In genomic region chr4:72375050-72375736, GRCh38 we compare ENCODE assay signal across 12 cellular contexts.
DNase-seq lines count a peak whose midpoint lies in the region; ATAC-seq and TF ChIP-seq lines count a peak whose summit lies in the region.
"Had no signal": no experiment of that assay in that cellular context is flagged by ENCODE, and none has a peak within 500 bp of the region (broad histone marks: within the 10 kb centered on the region; RNA-seq: fewer than 3 reads in every experiment).

No MANE protein-coding gene starts in this region.

- no peaks in the 10 kb centered on the region for H3K27me3 ChIP-seq in adipocyte (replicated peaks; ENCODE audit: control insufficient read depth, insufficient read depth, low read length)
- H3K27me3 ChIP-seq in ascending aorta: no peaks in the 10 kb centered on the region

- DNase-seq in HT1080 (ENCODE audit: low read depth): peak; percentile 74
- DNase-seq in adipocyte (ENCODE audit: low read depth): peak; percentile 70
- DNase-seq in fibroblast of villous mesenchyme (ENCODE audit: low read depth): peak; percentile 8
- no peak for DNase-seq in ascending aorta (ENCODE audit: low spot score in 2 of 2)
- DNase-seq in NCI-H187 (lab: John Stamatoyannopoulos, UW): no peak
- no peak for DNase-seq in left lobe of liver (ENCODE audit: low spot score)
- DNase-seq: DND-41; NCI-H1436; NCI-H774; stimulated activated CD4-positive, alpha-beta T cell treated with anti-CD3 and anti-CD28 coated beads, Interleukin-4, amount 100 ng/mL, for 4 hours had no signal

- H3K9ac ChIP-seq in adipocyte (ENCODE audit: low read length): no peak overlapping the region

- ATAC-seq in HG03196 (IDR thresholded peaks at IDR 0.05; ENCODE audit: unreplicated experiment): no peak
- no peak for ATAC-seq in left lobe of liver
- ATAC-seq: activated naive CD4-positive, alpha-beta T cell treated with anti-CD3 and anti-CD28 coated beads, Interleukin-2, amount 50 U/mL, for 72 hours had no signal

- H3K9me3 ChIP-seq in adipocyte (ENCODE audit: control insufficient read depth, low read length): no peaks in the 10 kb centered on the region
- no peaks in the 10 kb centered on the region for H3K9me3 ChIP-seq in ascending aorta

- H3K4me3 ChIP-seq in adipocyte (ENCODE audit: low read length): no peak overlapping the region
- no peak overlapping the region for H3K4me3 ChIP-seq in fibroblast of villous mesenchyme (ENCODE audit: low read depth, low read length)
- no peak overlapping the region for H3K4me3 ChIP-seq in ascending aorta

- H3K36me3 ChIP-seq in adipocyte (ENCODE audit: control insufficient read depth, insufficient read depth, low read length, severe bottlenecking): no peaks in the 10 kb centered on the region
- H3K36me3 ChIP-seq in ascending aorta: no peaks in the 10 kb centered on the region

- H3K4me1 ChIP-seq in adipocyte (ENCODE audit: control insufficient read depth, insufficient read depth, low read length) (peaks cover 33% of the 10 kb centered on the region), ascending aorta (peaks cover 0 to 2% of the 10 kb centered on the region in 2 donors)

- TF ChIP-seq CTCF in fibroblast of villous mesenchyme (IDR thresholded peaks at IDR 0.05; ENCODE audit: insufficient read depth, low read depth, low read length) (no peak), ascending aorta (IDR thresholded peaks at IDR 0.05) (no peak)

- no peak overlapping the region for H3K27ac ChIP-seq in ascending aorta

- intact Hi-C loops in ascending aorta (cut with DNase I): no loop called here

Comparison
In these comparisons a context has a peak if more than half of its experiments do, and no peak if none do; other contexts are left out.
1. DNase-seq: peak in HT1080 (single experiment), adipocyte (single experiment) and fibroblast of villous mesenchyme (single experiment); none in ascending aorta (0 of 2), NCI-H187 (0 of 2) and left lobe of liver (single experiment).